15 cellular contexts compared by ENCODE assay signal in the genomic region with DNA sequence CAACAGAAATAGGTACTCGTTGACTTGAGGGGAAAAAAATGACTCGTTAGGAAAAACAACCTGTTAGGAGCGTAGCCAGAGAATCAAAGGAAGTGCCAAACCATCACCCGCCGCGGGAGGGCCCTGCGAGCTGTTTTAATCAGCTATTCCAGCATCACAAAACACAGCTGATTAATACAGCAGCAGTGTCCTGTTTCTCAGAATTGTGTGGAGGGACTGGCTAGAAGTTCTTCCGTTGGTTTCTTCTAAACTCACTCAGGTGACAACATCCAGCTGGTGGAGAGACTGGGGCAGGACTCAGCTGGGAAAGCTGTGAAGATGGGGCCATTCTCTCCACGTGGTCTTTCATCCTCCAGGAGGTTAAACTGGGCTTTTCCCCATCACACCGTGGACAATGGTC. TPM values are rescaled to one million over a fixed set of nuclear protein-coding genes. Genes with fewer than 3 reads are reported as not detected.
A peak's percentile ranks its signal among the peaks of the same experiment; 100 is the strongest.
DNase-seq lines count a peak whose midpoint lies in the region; TF ChIP-seq lines count a peak whose summit lies in the region.
"Had no signal": no experiment of that assay in that cellular context is flagged by ENCODE, and none has a peak within 500 bp of the region (broad histone marks: within the 10 kb centered on the region; RNA-seq: fewer than 3 reads in every experiment).

No MANE protein-coding gene starts in this region.

- DNase-seq in NCI-H1092 treated with DMSO at 0.1 percent for 48 hours (lab: John Stamatoyannopoulos, UW) (peak; percentile 21), NCI-H1092 (lab: John Stamatoyannopoulos, UW) (no peak), UCSD-AML1 (lab: John Stamatoyannopoulos, UW; ENCODE audit: unreplicated experiment) (peak; percentile 30), kidney tubule cell (ENCODE audit: low spot score) (peak; percentile 26), breast epithelium (ENCODE audit: low spot score in 2 of 2) (no peak), coronary artery (ENCODE audit: low spot score) (no peak), AG08395 (ENCODE audit: low spot score) (no peak)
- DNase-seq: activated CD4-positive, CD25-positive, alpha-beta regulatory T cell treated with anti-CD3 and anti-CD28 coated beads, Interleukin-2, amount 50 U/mL, for 72 hours; ovary; stimulated activated CD4-positive, alpha-beta T cell treated with anti-CD3 and anti-CD28 coated beads, Interleukin-4, amount 100 ng/mL, for 1 hour; stomach had no signal

- H3K27ac ChIP-seq in breast epithelium = no peak overlapping the region
- H3K27ac ChIP-seq in coronary artery = no peak overlapping the region
- H3K27ac ChIP-seq: ovary, stomach had no signal

- TF ChIP-seq CTCF in GM12873 (IDR thresholded peaks at IDR 0.05; ENCODE audit: insufficient read depth, low read depth, low read length, missing control alignments) (peak; percentile 26), breast epithelium (IDR thresholded peaks at IDR 0.05) (no peak), coronary artery (IDR thresholded peaks at IDR 0.05) (no peak)

- no peaks in the 10 kb centered on the region for H3K36me3 ChIP-seq in breast epithelium
- H3K36me3 ChIP-seq: ovary, stomach had no signal

- no peak for TF ChIP-seq POLR2A in breast epithelium (IDR thresholded peaks at IDR 0.05)

- no peaks in the 10 kb centered on the region for H3K27me3 ChIP-seq in breast epithelium
- H3K27me3 ChIP-seq: ovary, stomach had no signal

- H3K4me3 ChIP-seq in breast epithelium = no peak overlapping the region
- no peak overlapping the region for H3K4me3 ChIP-seq in coronary artery
- H3K4me3 ChIP-seq: ovary, stomach had no signal

- no peaks in the 10 kb centered on the region for H3K4me1 ChIP-seq in breast epithelium
- H3K4me1 ChIP-seq: stomach had no signal

- intact Hi-C loops in breast epithelium (cut with DNase I; ENCODE audit: low total_unique reads) = no loop called here

- H3K9me3 ChIP-seq in breast epithelium = no peaks in the 10 kb centered on the region
- H3K9me3 ChIP-seq: ovary, stomach had no signal

RNA-seq across cellular contexts. Expression of a gene that starts 28.0 kb away (rescaled TPM):
- 100 to 1,000 TPM; 691 to 851 (median 698) TPM for total RNA-seq in breast epithelium

RNA-seq across cellular contexts. Expression of a gene that starts 52.3 kb away (rescaled TPM):
- not detected for total RNA-seq in breast epithelium
- total RNA-seq: activated T-helper 2 cell treated with anti-CD3 and anti-CD28 coated beads, Interferon-gamma antibody, Interleukin-2, Interleukin-4, amounts not matched to agents 10 μg/mL and 5 μg/mL and 100 μg/mL, durations not matched to agents 14 hours and 24 hours and 36 hours; LHCN-M2; NCI-H460; ovary; stomach had no signal

Comparison
In these comparisons a context has a peak if more than half of its experiments do, and no peak if none do; other contexts are left out.
1. DNase-seq: peak in NCI-H1092 treated with DMSO at 0.1 percent for 48 hours (single experiment), UCSD-AML1 (single experiment) and kidney tubule cell (single experiment); none in NCI-H1092 (single experiment), breast epithelium (0 of 2), coronary artery (single experiment) and AG08395 (single experiment).